Comparison of ENCODE assay signal across 15 cellular contexts in genomic region chr18:2882201-2882600, GRCh38. TPM values are rescaled to one million over a fixed set of nuclear protein-coding genes. Genes with fewer than 3 reads are reported as not detected.
DNase-seq lines count a peak whose midpoint lies in the region; ATAC-seq and TF ChIP-seq lines count a peak whose summit lies in the region.
"Had no signal": no experiment of that assay in that cellular context is flagged by ENCODE, and none has a peak within 500 bp of the region (broad histone marks: within the 10 kb centered on the region; RNA-seq: fewer than 3 reads in every experiment).

No MANE protein-coding gene starts in this region.

- H3K4me1 ChIP-seq in left ventricle myocardium inferior (peaks cover 34% of the 10 kb centered on the region), adipocyte (ENCODE audit: control insufficient read depth, insufficient read depth, low read length) (peaks cover 33% of the 10 kb centered on the region), vagina (peaks cover 29% of the 10 kb centered on the region)

- intact Hi-C loops in left ventricle myocardium inferior (cut with micrococcal nuclease) (no loop called here), cardiac septum (cut with DNase I) (no loop called here), natural killer cell (cut with micrococcal nuclease) (no loop called here), vagina (cut with DNase I) (no loop called here)

- H3K4me3 Mint-ChIP-seq in natural killer cell = no peak overlapping the region
- H3K4me3 Mint-ChIP-seq: type B pancreatic cell had no signal

- peaks cover 4% of the 10 kb centered on the region for H3K36me3 Mint-ChIP-seq in natural killer cell

- ATAC-seq in natural killer cell (no peak), GM21381 (IDR thresholded peaks at IDR 0.05; ENCODE audit: unreplicated experiment) (no peak)
- ATAC-seq in activated CD4-positive, CD25-positive, alpha-beta regulatory T cell treated with anti-CD3 and anti-CD28 coated beads, Interleukin-2, amount 50 U/mL, for 24 hours = no peak
- ATAC-seq: left colon, Panc1 had no signal

- H3K27ac ChIP-seq in left ventricle myocardium inferior (replicated peaks) (peak overlapping the region; percentile 74), vagina (peak overlapping the region; percentile 70)

- peaks cover 3 to 6% of the 10 kb centered on the region in 2 donors for H3K9me3 Mint-ChIP-seq in natural killer cell

- H3K9me3 ChIP-seq in left ventricle myocardium inferior (replicated peaks) (peaks cover 5% of the 10 kb centered on the region), adipocyte (ENCODE audit: control insufficient read depth, low read length) (peaks cover 6% of the 10 kb centered on the region), vagina (no peaks in the 10 kb centered on the region)

- peak overlapping the region; percentile 13 to 71 for H3K27ac Mint-ChIP-seq in natural killer cell
- H3K27ac Mint-ChIP-seq: B cell, type B pancreatic cell had no signal

- no peaks in the 10 kb centered on the region for H3K36me3 ChIP-seq in left ventricle myocardium inferior
- H3K36me3 ChIP-seq in adipocyte (ENCODE audit: control insufficient read depth, insufficient read depth, low read length, severe bottlenecking) = no peaks in the 10 kb centered on the region
- no peaks in the 10 kb centered on the region for H3K36me3 ChIP-seq in vagina

- no peaks in the 10 kb centered on the region for H3K27me3 Mint-ChIP-seq in natural killer cell (ENCODE audit: low read depth in 2 of 2)

- no peaks in the 10 kb centered on the region for H3K27me3 ChIP-seq in left ventricle myocardium inferior (ENCODE audit: low read depth)
- H3K27me3 ChIP-seq in adipocyte (replicated peaks; ENCODE audit: control insufficient read depth, insufficient read depth, low read length) = no peaks in the 10 kb centered on the region
- H3K27me3 ChIP-seq in vagina = no peaks in the 10 kb centered on the region

- H3K9ac ChIP-seq in adipocyte (ENCODE audit: low read length) = peak overlapping the region; percentile 39

- no peak for TF ChIP-seq POLR2A in vagina (IDR thresholded peaks at IDR 0.05)

- H3K4me3 ChIP-seq in left ventricle myocardium inferior (no peak overlapping the region), adipocyte (ENCODE audit: low read length) (no peak overlapping the region), vagina (no peak overlapping the region)

- no peak for TF ChIP-seq CTCF in left ventricle myocardium inferior (IDR thresholded peaks at IDR 0.05; ENCODE audit: borderline replicate concordance)
- TF ChIP-seq CTCF in natural killer cell (IDR thresholded peaks at IDR 0.05) = no peak
- TF ChIP-seq CTCF in vagina (IDR thresholded peaks at IDR 0.05) = no peak

- peaks cover 22 to 30% of the 10 kb centered on the region in 2 donors for H3K4me1 Mint-ChIP-seq in natural killer cell

- DNase-seq in left ventricle myocardium inferior = no peak
- DNase-seq in cardiac septum (ENCODE audit: low spot score) = no peak
- DNase-seq in adipocyte (ENCODE audit: low read depth) = no peak
- no peak for DNase-seq in natural killer cell
- DNase-seq in vagina (ENCODE audit: extremely low spot score in 2 of 2) = peak in 1 of 2 donors; percentile 72
- DNase-seq in foreskin melanocyte = no peak
- DNase-seq: naive B cell, NCI-H1694, retina had no signal

RNA-seq across cellular contexts. Expression of gene EMILIN2, which starts 35.4 kb away (rescaled TPM):
- 12.4 TPM for total RNA-seq in left ventricle myocardium inferior
- 11.1 TPM for total RNA-seq in cardiac septum
- total RNA-seq in natural killer cell = 10 to 100 TPM in 1 of 3 donors, 1 to 10 TPM in 2; 8.4 to 25.6 (median 9.8) TPM
- total RNA-seq in vagina = 26.8 TPM
